8 cellular contexts compared by ENCODE assay signal in the genomic region with DNA sequence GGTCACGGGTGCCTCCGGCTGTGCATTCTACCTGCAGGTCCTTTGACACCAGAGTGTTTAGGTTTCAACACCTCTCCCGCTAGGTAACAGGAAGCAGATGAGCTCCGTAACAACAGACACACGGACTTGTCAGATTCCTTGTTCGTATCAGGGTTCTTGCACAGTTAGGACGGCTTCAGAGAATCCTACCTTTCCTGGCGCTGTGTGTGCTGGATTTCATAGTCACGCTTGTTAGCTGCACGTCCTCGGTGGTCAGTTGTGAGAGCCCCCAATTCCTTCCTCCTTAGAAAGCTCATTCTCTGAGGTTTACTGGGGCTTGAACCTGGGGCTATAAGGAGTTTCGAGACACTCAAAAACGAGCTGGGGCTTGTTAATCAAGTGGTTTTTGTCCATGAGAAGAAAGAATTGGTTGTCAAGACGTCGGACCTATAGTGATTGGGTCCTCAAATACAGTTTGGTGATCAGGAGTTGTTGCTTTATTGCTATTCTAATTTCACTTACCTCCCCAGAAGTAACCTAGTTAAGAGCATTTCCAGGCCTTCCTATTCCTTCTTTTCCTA. TPM values are rescaled to one million over a fixed set of nuclear protein-coding genes. Genes with fewer than 3 reads are reported as not detected.
DNase-seq lines count a peak whose midpoint lies in the region; ATAC-seq and TF ChIP-seq lines count a peak whose summit lies in the region.

No MANE protein-coding gene starts in this region.

- H3K27me3 ChIP-seq in BJ (ENCODE audit: control insufficient read depth, insufficient read depth, low read length) = no peaks in the 10 kb centered on the region

- no peaks in the 10 kb centered on the region for H3K9me3 ChIP-seq in HEK293 (ENCODE audit: control insufficient read depth, insufficient read depth, low read depth, low read length)

- H3K27ac ChIP-seq in HEK293 (ENCODE audit: extremely low read depth, low read depth, low read length) = peak overlapping the region; percentile 90

- H3K27ac Mint-ChIP-seq in activated T-helper 17 cell treated with anti-CD3 and anti-CD28 coated beads, Interleukin-2, amount 50 U/mL, for 72 hours = peak overlapping the region; percentile 99
- H3K27ac Mint-ChIP-seq in stimulated activated naive CD8-positive, alpha-beta T cell treated with anti-CD3 and anti-CD28 coated beads, Interleukin-15, amount 100 ng/mL, for 72 hours = peak overlapping the region; percentile 100

- TF ChIP-seq CTCF in BJ (IDR thresholded peaks at IDR 0.05; ENCODE audit: insufficient read depth, low read depth, low read length) = no peak
- no peak for TF ChIP-seq CTCF in HEK293 (tag by site-specific recombination; IDR thresholded peaks at IDR 0.05)

- CTCF ChIA-PET in BJ (lab: Yijun Ruan, JAX) = interaction anchor here (0.6 to 2.7 kb wide), 8 partner anchors 8 to 402 kb away, joined by 3 to 15 read pairs (median 5); a partner anchor contains a TSS
- CTCF ChIA-PET in HEK293 (lab: Yijun Ruan, JAX) = interaction anchor here (0.8 to 2.3 kb wide), 6 partner anchors 11 to 44 kb away, joined by 3 to 10 read pairs (median 6); no protein-coding TSS in a partner anchor

- H3K27me3 Mint-ChIP-seq in activated T-helper 17 cell treated with anti-CD3 and anti-CD28 coated beads, Interleukin-2, amount 50 U/mL, for 72 hours = no peaks in the 10 kb centered on the region
- H3K27me3 Mint-ChIP-seq in stimulated activated naive CD8-positive, alpha-beta T cell treated with anti-CD3 and anti-CD28 coated beads, Interleukin-15, amount 100 ng/mL, for 72 hours = no peaks in the 10 kb centered on the region

- no peaks in the 10 kb centered on the region for H3K9me3 Mint-ChIP-seq in activated T-helper 17 cell treated with anti-CD3 and anti-CD28 coated beads, Interleukin-2, amount 50 U/mL, for 72 hours
- no peaks in the 10 kb centered on the region for H3K9me3 Mint-ChIP-seq in stimulated activated naive CD8-positive, alpha-beta T cell treated with anti-CD3 and anti-CD28 coated beads, Interleukin-15, amount 100 ng/mL, for 72 hours

- H3K4me1 ChIP-seq in HEK293 (ENCODE audit: control insufficient read depth, insufficient read depth, low read length) = peaks cover 3% of the 10 kb centered on the region; the same call in 1 of the 2 replicates

- H3K4me1 Mint-ChIP-seq in activated T-helper 17 cell treated with anti-CD3 and anti-CD28 coated beads, Interleukin-2, amount 50 U/mL, for 72 hours = peaks cover 17% of the 10 kb centered on the region
- H3K4me1 Mint-ChIP-seq in stimulated activated naive CD8-positive, alpha-beta T cell treated with anti-CD3 and anti-CD28 coated beads, Interleukin-15, amount 100 ng/mL, for 72 hours = peaks cover 57% of the 10 kb centered on the region

- no peak for DNase-seq in BJ (ENCODE audit: low read depth)
- peak; percentile 36 for DNase-seq in iPS-NIHi11 (ENCODE audit: low spot score)
- no peak for DNase-seq in stimulated activated naive CD8-positive, alpha-beta T cell treated with anti-CD3 and anti-CD28 coated beads, Interleukin-15, amount 100 ng/mL, for 72 hours
- no peak for DNase-seq in GF-D8 (lab: John Stamatoyannopoulos, UW)
- DNase-seq in NOMO-1 treated with dmso at 0.1 percent for 144 hours (lab: John Stamatoyannopoulos, UW; ENCODE audit: unreplicated experiment) = no peak

- H3K36me3 ChIP-seq in BJ (ENCODE audit: control insufficient read depth, insufficient read depth, low read length) (peaks cover 8% of the 10 kb centered on the region), HEK293 (ENCODE audit: control insufficient read depth in 2 of 2, insufficient read depth in 1 of 2, low read length in 2 of 2) (peaks cover 7 to 42% of the 10 kb centered on the region in 2 experiments; a peak in 2 of 3 replicates)

- no peak for ATAC-seq in activated T-helper 17 cell treated with anti-CD3 and anti-CD28 coated beads, Interleukin-2, amount 50 U/mL, for 72 hours (replicated peaks)
- ATAC-seq in stimulated activated naive CD8-positive, alpha-beta T cell treated with anti-CD3 and anti-CD28 coated beads, Interleukin-15, amount 100 ng/mL, for 72 hours = no peak
- ATAC-seq in GM19397 (IDR thresholded peaks at IDR 0.05; ENCODE audit: unreplicated experiment) = no peak

- POLR2A ChIA-PET in BJ (lab: Charles Lee) = no interaction called here
- POLR2A ChIA-PET in HEK293 (lab: Yijun Ruan, JAX) = interaction anchor here (0.7 to 4.1 kb wide), 23 partner anchors 8 to 649 kb away, joined by 3 to 58 read pairs (median 6); a partner anchor contains a TSS

- peaks cover 64% of the 10 kb centered on the region for H3K36me3 Mint-ChIP-seq in activated T-helper 17 cell treated with anti-CD3 and anti-CD28 coated beads, Interleukin-2, amount 50 U/mL, for 72 hours (ENCODE audit: low read depth)

- H3K4me3 Mint-ChIP-seq in activated T-helper 17 cell treated with anti-CD3 and anti-CD28 coated beads, Interleukin-2, amount 50 U/mL, for 72 hours = peak overlapping the region; percentile 98
- peak overlapping the region; percentile 98 to 100 for H3K4me3 Mint-ChIP-seq in stimulated activated naive CD8-positive, alpha-beta T cell treated with anti-CD3 and anti-CD28 coated beads, Interleukin-15, amount 100 ng/mL, for 72 hours

- H3K4me3 ChIP-seq in BJ (ENCODE audit: low read depth, low read length) = peak overlapping the region; percentile 69
- peak overlapping the region; percentile 91 for H3K4me3 ChIP-seq in HEK293 (ENCODE audit: low read depth, low read length)

TF ChIP-seq in HEK293, 187 proteins besides CTCF, POLR2A, EP300 and RAD21:
- 0 out of 2 replicates have a peak, but pooled peaks have one; percentile 1 for TF ChIP-seq ZNF423 (tag by site-specific recombination; IDR thresholded peaks at IDR 0.05)
- no peak for TF ChIP-seq PRDM1 (tag by site-specific recombination; IDR thresholded peaks at IDR 0.05)
- peak; percentile 84 for TF ChIP-seq ZNF600 (tag by site-specific recombination; IDR thresholded peaks at IDR 0.05)
- TF ChIP-seq, protein P1, sequence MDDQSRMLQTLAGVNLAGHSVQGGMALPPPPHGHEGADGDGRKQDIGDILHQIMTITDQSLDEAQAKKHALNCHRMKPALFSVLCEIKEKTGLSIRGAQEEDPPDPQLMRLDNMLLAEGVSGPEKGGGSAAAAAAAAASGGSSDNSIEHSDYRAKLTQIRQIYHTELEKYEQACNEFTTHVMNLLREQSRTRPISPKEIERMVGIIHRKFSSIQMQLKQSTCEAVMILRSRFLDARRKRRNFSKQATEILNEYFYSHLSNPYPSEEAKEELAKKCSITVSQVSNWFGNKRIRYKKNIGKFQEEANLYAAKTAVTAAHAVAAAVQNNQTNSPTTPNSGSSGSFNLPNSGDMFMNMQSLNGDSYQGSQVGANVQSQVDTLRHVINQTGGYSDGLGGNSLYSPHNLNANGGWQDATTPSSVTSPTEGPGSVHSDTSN (CRISPR knock-in tag; IDR thresholded peaks at IDR 0.05) = 0 out of 2 replicates have a peak, but pooled peaks have one; percentile 11
- no peak for TF ChIP-seq BCL11B (tag by site-specific recombination; IDR thresholded peaks at IDR 0.05; ENCODE audit: low read depth)

RNA-seq across cellular contexts. Expression of a gene that starts 0.7 kb away (rescaled TPM):
- polyA plus RNA-seq in BJ (2011; rRNA removed) = 44.9 and 46.5 TPM in 2 replicates
- 20.4 and 27.3 TPM in 2 replicates for polyA minus RNA-seq in BJ (2011; rRNA and poly(A)+ RNA removed)
- 100 to 1,000 TPM; 202 to 335 TPM for total RNA-seq in activated T-helper 17 cell treated with anti-CD3 and anti-CD28 coated beads, Interleukin-2, amount 50 U/mL, for 72 hours

RNA-seq across cellular contexts. Expression of a gene that starts 29.2 kb away (rescaled TPM):
- 17.6 and 25.2 TPM in 2 replicates for polyA plus RNA-seq in BJ (2011; rRNA removed)
- 12.9 and 26.9 TPM in 2 replicates for polyA minus RNA-seq in BJ (2011; rRNA and poly(A)+ RNA removed)
- total RNA-seq in activated T-helper 17 cell treated with anti-CD3 and anti-CD28 coated beads, Interleukin-2, amount 50 U/mL, for 72 hours = 1 to 10 TPM; 3.2 to 3.5 TPM

RNA-seq across cellular contexts. Expression of a gene that starts 33.2 kb away (rescaled TPM):
- 24.6 and 31.1 TPM in 2 replicates for polyA plus RNA-seq in BJ (2011; rRNA removed)
- 31.6 and 45.7 TPM in 2 replicates for polyA minus RNA-seq in BJ (2011; rRNA and poly(A)+ RNA removed)
- 10 to 100 TPM; 11.1 to 14.8 TPM for total RNA-seq in activated T-helper 17 cell treated with anti-CD3 and anti-CD28 coated beads, Interleukin-2, amount 50 U/mL, for 72 hours

RNA-seq across cellular contexts. Expression of a gene that starts 38.8 kb away (rescaled TPM):
- 44.8 and 58.1 TPM in 2 replicates for polyA plus RNA-seq in BJ (2011; rRNA removed)
- polyA minus RNA-seq in BJ (2011; rRNA and poly(A)+ RNA removed) = 48.9 and 64.0 TPM in 2 replicates
- 10 to 100 TPM; 70.0 to 96.9 TPM for total RNA-seq in activated T-helper 17 cell treated with anti-CD3 and anti-CD28 coated beads, Interleukin-2, amount 50 U/mL, for 72 hours

RNA-seq across cellular contexts. Expression of a gene that starts 42.4 kb away (rescaled TPM):
- 20.7 and 25.9 TPM in 2 replicates for polyA plus RNA-seq in BJ (2011; rRNA removed)
- 14.9 and 27.7 TPM in 2 replicates for polyA minus RNA-seq in BJ (2011; rRNA and poly(A)+ RNA removed)
- total RNA-seq in activated T-helper 17 cell treated with anti-CD3 and anti-CD28 coated beads, Interleukin-2, amount 50 U/mL, for 72 hours = 10 to 100 TPM in 1 of 2 donors, 1 to 10 TPM in 1; 7.5 to 12.4 TPM
